Comparison of ENCODE assay signal across 1 cellular context in genomic region chr6:52617087-52617486, GRCh38.
TF ChIP-seq lines count a peak whose summit lies in the region.

No MANE protein-coding gene starts in this region.

TF ChIP-seq in H1, 55 proteins besides CTCF, POLR2A, EP300 and RAD21:
- TF ChIP-seq CREB1 (IDR thresholded peaks at IDR 0.05): no peak
- TF ChIP-seq GTF2F1 (IDR thresholded peaks at IDR 0.05; ENCODE audit: borderline replicate concordance, low read depth, low read length): no peak
- no peak for TF ChIP-seq BCL11A (IDR thresholded peaks at IDR 0.05; ENCODE audit: low read depth in 2 of 2, low read length in 2 of 2)
- TF ChIP-seq TEAD4 (IDR thresholded peaks at IDR 0.05; ENCODE audit: low read depth, low read length): no peak
- no peak for TF ChIP-seq POU5F1 (IDR thresholded peaks at IDR 0.05; ENCODE audit: low read depth, low read length)
- no peak for TF ChIP-seq RBBP5 (IDR thresholded peaks at IDR 0.05; ENCODE audit: borderline replicate concordance, low read depth, low read length)
- TF ChIP-seq MAX (IDR thresholded peaks at IDR 0.05): no peak
- TF ChIP-seq FOSL1 (IDR thresholded peaks at IDR 0.05; ENCODE audit: insufficient read depth, low read depth, low read length): no peak
- TF ChIP-seq SP1 (IDR thresholded peaks at IDR 0.05; ENCODE audit: low read depth, low read length): no peak
- no peak for TF ChIP-seq NANOG (IDR thresholded peaks at IDR 0.05; ENCODE audit: insufficient read depth, low read depth, low read length, poor library complexity, severe bottlenecking)
- no peak for TF ChIP-seq ATF3 (IDR thresholded peaks at IDR 0.05; ENCODE audit: insufficient read depth, low read depth, low read length)
- no peak for TF ChIP-seq TBP (IDR thresholded peaks at IDR 0.05; ENCODE audit: low read depth, low read length)
- no peak for TF ChIP-seq CHD7 (IDR thresholded peaks at IDR 0.05; ENCODE audit: insufficient replicate concordance, low read length)
- TF ChIP-seq CEBPB (IDR thresholded peaks at IDR 0.05; ENCODE audit: low read depth, low read length): no peak
- TF ChIP-seq BACH1 (IDR thresholded peaks at IDR 0.05; ENCODE audit: low read length): no peak
- no peak for TF ChIP-seq POLR2AphosphoS5 (IDR thresholded peaks at IDR 0.05; ENCODE audit: low read depth, low read length)
- TF ChIP-seq EGR1 (IDR thresholded peaks at IDR 0.05; ENCODE audit: borderline replicate concordance, low read depth, low read length): no peak
